Comparison of ENCODE assay signal across 18 cellular contexts in the genomic region with DNA sequence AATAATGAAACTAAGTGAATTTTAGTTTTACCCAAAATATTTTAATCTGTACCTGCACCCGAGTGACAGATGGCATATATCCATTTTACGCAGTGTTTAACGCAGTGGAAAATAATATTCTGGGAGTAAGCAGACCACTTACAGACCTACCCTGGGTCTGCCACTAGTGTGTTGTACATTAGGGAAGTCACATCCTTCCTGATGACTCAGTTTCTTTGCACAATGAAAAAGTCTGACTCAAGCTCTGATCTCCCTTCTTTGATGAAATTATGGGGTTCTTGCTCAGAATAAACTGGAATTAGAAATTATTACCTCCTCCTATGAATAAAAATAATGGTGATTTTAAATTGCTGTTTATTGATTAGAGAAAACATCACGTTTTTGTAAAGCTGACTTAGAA.
DNase-seq lines count a peak whose midpoint lies in the region; TF ChIP-seq lines count a peak whose summit lies in the region.
"Had no signal": no experiment of that assay in that cellular context is flagged by ENCODE, and none has a peak within 500 bp of the region (broad histone marks: within the 10 kb centered on the region; RNA-seq: fewer than 3 reads in every experiment).

No MANE protein-coding gene starts in this region.

- H3K9me3 Mint-ChIP-seq in nephron progenitor cell: peaks cover 3% of the 10 kb centered on the region

- DNase-seq in HCEC 1CT: peak; percentile 38
- DNase-seq in NCI-H226: peak; percentile 14
- peak; percentile 10 for DNase-seq in choroid plexus epithelial cell (ENCODE audit: low read depth)
- peak; percentile 41 for DNase-seq in iris pigment epithelial cell (ENCODE audit: low read depth)
- DNase-seq in nephron progenitor cell: no peak
- DNase-seq in NCI-H526 treated with DMSO at 0.1 percent for 48 hours (lab: John Stamatoyannopoulos, UW): no peak
- DNase-seq in NCI-H748 (lab: John Stamatoyannopoulos, UW; ENCODE audit: unreplicated experiment): no peak
- DNase-seq: activated CD4-positive, alpha-beta memory T cell treated with anti-CD3 and anti-CD28 coated beads, Interleukin-2, amount 10 ng/mL, durations not matched to agents 7 days and 5 days; activated CD4-positive, CD25-positive, alpha-beta regulatory T cell treated with anti-CD3 and anti-CD28 coated beads, Interleukin-2, amount 50 U/mL, for 72 hours; DMS79 treated with DMSO at 0.1 percent for 48 hours; heart right ventricle; naive thymus-derived CD4-positive, alpha-beta T cell; NCI-H1092; NCI-H187 treated with DMSO at 0.1 percent for 48 hours; NCI-H345; occipital lobe; retina; SHP77 had no signal

- H3K4me3 ChIP-seq in choroid plexus epithelial cell (ENCODE audit: low read depth, low read length): no peak overlapping the region
- H3K4me3 ChIP-seq: heart right ventricle had no signal

- TF ChIP-seq CTCF in choroid plexus epithelial cell (conservative IDR thresholded peaks at IDR 0.05; ENCODE audit: low read depth, low read length): no peak
- no peak for TF ChIP-seq CTCF in nephron progenitor cell (IDR thresholded peaks at IDR 0.05)

- peaks cover 2% of the 10 kb centered on the region for H3K27me3 Mint-ChIP-seq in nephron progenitor cell (ENCODE audit: low read depth, poor library complexity)
- H3K27me3 Mint-ChIP-seq: activated CD4-positive, alpha-beta memory T cell treated with anti-CD3 and anti-CD28 coated beads, Interleukin-2, amount 10 ng/mL, durations not matched to agents 7 days and 5 days; naive thymus-derived CD4-positive, alpha-beta T cell had no signal

- H3K27ac Mint-ChIP-seq in nephron progenitor cell: no peak overlapping the region
- H3K27ac Mint-ChIP-seq: activated CD4-positive, alpha-beta memory T cell treated with anti-CD3 and anti-CD28 coated beads, Interleukin-2, amount 10 ng/mL, durations not matched to agents 7 days and 5 days; naive thymus-derived CD4-positive, alpha-beta T cell had no signal

- peaks cover 33% of the 10 kb centered on the region for H3K36me3 Mint-ChIP-seq in nephron progenitor cell (ENCODE audit: low read depth)

- H3K4me1 Mint-ChIP-seq in nephron progenitor cell: no peaks in the 10 kb centered on the region
- H3K4me1 Mint-ChIP-seq: activated CD4-positive, alpha-beta memory T cell treated with anti-CD3 and anti-CD28 coated beads, Interleukin-2, amount 10 ng/mL, durations not matched to agents 7 days and 5 days had no signal

- no peak overlapping the region for H3K4me3 Mint-ChIP-seq in nephron progenitor cell
- H3K4me3 Mint-ChIP-seq: activated CD4-positive, alpha-beta memory T cell treated with anti-CD3 and anti-CD28 coated beads, Interleukin-2, amount 10 ng/mL, durations not matched to agents 7 days and 5 days; naive thymus-derived CD4-positive, alpha-beta T cell had no signal

Comparison
In these comparisons a context has a peak if more than half of its experiments do, and no peak if none do; other contexts are left out.
1. DNase-seq: peak in HCEC 1CT (single experiment), NCI-H226 (single experiment), choroid plexus epithelial cell (single experiment) and iris pigment epithelial cell (single experiment); none in nephron progenitor cell (single experiment), NCI-H526 treated with DMSO at 0.1 percent for 48 hours (single experiment) and NCI-H748 (single experiment).